ENCODE assay signal across 20 cellular contexts in genomic region chr4:32748498-32748897, GRCh38.
DNase-seq lines count a peak whose midpoint lies in the region; ATAC-seq, FAIRE-seq and TF ChIP-seq lines count a peak whose summit lies in the region.
"Had no signal": no experiment of that assay in that cellular context is flagged by ENCODE, and none has a peak within 500 bp of the region (broad histone marks: within the 10 kb centered on the region; RNA-seq: fewer than 3 reads in every experiment).

No MANE protein-coding gene starts in this region.

- no peak overlapping the region for H3K4me3 Mint-ChIP-seq in GM23338

- H3K27me3 Mint-ChIP-seq in GM23338 (ENCODE audit: insufficient read depth, low read depth, poor library complexity) = no peaks in the 10 kb centered on the region

- H3K4me2 ChIP-seq in GM23338 (no peak overlapping the region), HepG2 (ENCODE audit: low read depth, low read length) (no peak overlapping the region)

- H3K79me2 ChIP-seq in GM23338 (replicated peaks; ENCODE audit: insufficient read depth) (no peaks in the 10 kb centered on the region), HepG2 (ENCODE audit: insufficient read depth, low read length) (no peaks in the 10 kb centered on the region)

- H3K4me3 ChIP-seq in GM23338 (no peak overlapping the region), epithelial cell of proximal tubule (ENCODE audit: low read depth, low read length) (no peak overlapping the region), HepG2 (replicated peaks in 1 of 3; ENCODE audit: insufficient read depth in 1 of 3, low read depth in 2 of 3, low read length in 3 of 3) (no peak overlapping the region)
- H3K4me3 ChIP-seq: SK-N-MC had no signal

- DNase-seq in GM23338 (ENCODE audit: low spot score) (peak; percentile 19), M059J (ENCODE audit: low read depth) (peak; percentile 17), epithelial cell of proximal tubule (ENCODE audit: low read depth) (no peak), HepG2 (ENCODE audit: low spot score) (peak; percentile 79)
- no peak for DNase-seq in activated CD4-positive, alpha-beta T cell treated with anti-CD3 and anti-CD28 coated beads, Interleukin-2, amount 50 U/mL, for 1 hour
- DNase-seq in activated naive CD4-positive, alpha-beta T cell treated with anti-CD3 and anti-CD28 coated beads, Interleukin-2, amount 50 U/mL, for 16 hours = no peak
- DNase-seq: AML-193, Calu3, DMS79 treated with DMSO at 0.1 percent for 48 hours, GDM1, GOT3, IMR-90, Kasumi-1, NCI-H1417, NCI-H2081, NCI-H2227 treated with DMSO at 0.1 percent for 48 hours, NCI-H526, PC-3 had no signal

- in situ Hi-C loops in HepG2 (cut with HindIII; ENCODE audit: extremely low pct_ligation_motif_present, low pct_unique_long_range_greater_than_20kb) = no loop called here

- no peak for TF ChIP-seq POLR2A in HepG2 (IDR thresholded peaks at IDR 0.05; ENCODE audit: insufficient read depth in 1 of 2, low read depth in 2 of 2, low read length in 2 of 2)

- H3K4me1 Mint-ChIP-seq in GM23338 = no peaks in the 10 kb centered on the region

- H3K27ac Mint-ChIP-seq in GM23338 = no peak overlapping the region

- H3K4me1 ChIP-seq in GM23338 (ENCODE audit: insufficient read depth) = no peaks in the 10 kb centered on the region
- peaks cover 9% of the 10 kb centered on the region for H3K4me1 ChIP-seq in HepG2 (ENCODE audit: insufficient read depth, low read length)

- H3K9me3 Mint-ChIP-seq in GM23338 = 0 out of 3 replicates have a peak, but pooled peaks cover 4% of the 10 kb centered on the region

- no peaks in the 10 kb centered on the region for H3K9me3 ChIP-seq in HepG2 (ENCODE audit: low read length)

- intact Hi-C loops in HepG2 (cut with micrococcal nuclease; ENCODE audit: unreplicated experiment) = loop anchor here (5.0 to 10.0 kb wide), 2 partner anchors 46 to 84 kb away; no protein-coding TSS in a partner anchor

- H3K36me3 Mint-ChIP-seq in GM23338 (ENCODE audit: low read depth) = no peaks in the 10 kb centered on the region

- BruUV-seq in HepG2 (replicated peaks; lab: Mats Ljungman, UMichigan) = no TSS peak

- peak overlapping the region; percentile 69; the same call in 1 of the 2 replicates for H2AFZ ChIP-seq in GM23338
- H2AFZ ChIP-seq in HepG2 (ENCODE audit: low read length) = no peak overlapping the region

- POLR2A ChIA-PET in HepG2 (lab: Yijun Ruan, JAX) = no interaction called here

- 0 out of 2 replicates have a peak, but pooled peaks cover 4% of the 10 kb centered on the region for H3K9me2 ChIP-seq in GM23338 (ENCODE audit: insufficient read depth)

- no peak for TF ChIP-seq EP300 in HepG2 (IDR thresholded peaks at IDR 0.05; ENCODE audit: low read depth in 2 of 2, low read length in 2 of 2)
- no peak for TF ChIP-seq EP300 in HepG2 (CRISPR knock-in tag; IDR thresholded peaks at IDR 0.05; ENCODE audit: borderline replicate concordance)

- H3K27ac ChIP-seq in GM23338 (ENCODE audit: low read depth) (no peak overlapping the region), HepG2 (ENCODE audit: extremely low read length, insufficient read depth, low read length) (no peak overlapping the region)
- H3K27ac ChIP-seq: SK-N-MC had no signal

- H3F3A ChIP-seq in GM23338 (replicated peaks; ENCODE audit: low read depth) = no peaks in the 10 kb centered on the region

- peak; percentile 66 for FAIRE-seq in HepG2 (lab: Jason Lieb, UNC)

- ATAC-seq in GM23338 = no peak
- peak; percentile 98 for ATAC-seq in HepG2
- ATAC-seq in HG02938 (IDR thresholded peaks at IDR 0.05; ENCODE audit: unreplicated experiment) = no peak
- ATAC-seq: PC-3 had no signal

- no peak overlapping the region for H3K9ac ChIP-seq in HepG2 (ENCODE audit: insufficient read depth, low read depth, low read length)

- H3K36me3 ChIP-seq in GM23338 (ENCODE audit: insufficient read depth) (no peaks in the 10 kb centered on the region), HepG2 (replicated peaks in 1 of 2; ENCODE audit: control insufficient read depth in 1 of 2, insufficient read depth in 2 of 2, low read length in 2 of 2) (no peaks in the 10 kb centered on the region)

- TF ChIP-seq CTCF in GM23338 (conservative IDR thresholded peaks at IDR 0.05; ENCODE audit: low read depth in 2 of 2) = peak in 1 of 2 experiments; percentile 19; a peak in 2 of 4 replicates
- TF ChIP-seq CTCF in epithelial cell of proximal tubule (conservative IDR thresholded peaks at IDR 0.05; ENCODE audit: low read depth, low read length) = peak; percentile 8
- TF ChIP-seq CTCF in HepG2 (CRISPR knock-in tag; IDR thresholded peaks at IDR 0.05) = peak; percentile 36

- no peak for TF ChIP-seq RAD21 in HepG2 (CRISPR knock-in tag; IDR thresholded peaks at IDR 0.05)

- H3K27me3 ChIP-seq in GM23338 (ENCODE audit: insufficient read depth) (no peaks in the 10 kb centered on the region), HepG2 (ENCODE audit: control insufficient read depth in 1 of 2, insufficient read depth in 2 of 2, low read length in 2 of 2) (no peaks in the 10 kb centered on the region; a peak in 1 of 5 replicates)

- 23% methylated on average over 9 of the region's 9 CpGs for WGBS in HepG2 (ENCODE audit: low lambda C conversion rate)

- no peaks in the 10 kb centered on the region for H4K20me1 ChIP-seq in GM23338 (replicated peaks; ENCODE audit: insufficient read depth)
- no peaks in the 10 kb centered on the region for H4K20me1 ChIP-seq in HepG2 (ENCODE audit: insufficient read depth, low read length)

- CTCF ChIA-PET in HepG2 (lab: Yijun Ruan, JAX; ENCODE audit: low intra/inter-chr PET ratio, low total read pairs) = no interaction called here

TF ChIP-seq in GM23338, 12 proteins besides CTCF, POLR2A, EP300 and RAD21:
- no peak for TF ChIP-seq STAT1 (IDR thresholded peaks at IDR 0.05; ENCODE audit: unreplicated experiment)

TF ChIP-seq in HepG2, 621 proteins besides CTCF, POLR2A, EP300 and RAD21:
- TF ChIP-seq NCOR1 (IDR thresholded peaks at IDR 0.05; ENCODE audit: borderline replicate concordance, low read length) = 0 out of 2 replicates have a peak, but pooled peaks have one; percentile 54
- TF ChIP-seq HNF4A (CRISPR knock-in tag; IDR thresholded peaks at IDR 0.05) = peak; percentile 76
- no peak for TF ChIP-seq NR2F2 (IDR thresholded peaks at IDR 0.05; ENCODE audit: borderline replicate concordance, low read depth)
- TF ChIP-seq MEIS2 (CRISPR knock-in tag; IDR thresholded peaks at IDR 0.05) = no peak
- TF ChIP-seq TERF1 (CRISPR knock-in tag; IDR thresholded peaks at IDR 0.05) = no peak
- TF ChIP-seq ZMYM4 (CRISPR knock-in tag; IDR thresholded peaks at IDR 0.05) = 0 out of 2 replicates have a peak, but pooled peaks have one; percentile 19
- no peak for TF ChIP-seq TBX2 (CRISPR knock-in tag; IDR thresholded peaks at IDR 0.05; ENCODE audit: borderline replicate concordance)
- 0 out of 2 replicates have a peak, but pooled peaks have one; percentile 7 for TF ChIP-seq STAG1 (CRISPR knock-in tag; IDR thresholded peaks at IDR 0.05)
- no peak for TF ChIP-seq SAFB2 (CRISPR knock-in tag; IDR thresholded peaks at IDR 0.05; ENCODE audit: borderline replicate concordance, low read depth)
- peak; percentile 63 for TF ChIP-seq HNF4G (IDR thresholded peaks at IDR 0.05; ENCODE audit: borderline replicate concordance, low read depth, low read length)
- no peak for TF ChIP-seq HNF4G (CRISPR knock-in tag; IDR thresholded peaks at IDR 0.05; ENCODE audit: borderline replicate concordance, low read depth)

Comparison
In these comparisons a context has a peak if more than half of its experiments do, and no peak if none do; other contexts are left out.
1. DNase-seq: peak in GM23338 (single experiment), M059J (single experiment) and HepG2 (single experiment); none in epithelial cell of proximal tubule (single experiment), activated CD4-positive, alpha-beta T cell treated with anti-CD3 and anti-CD28 coated beads, Interleukin-2, amount 50 U/mL, for 1 hour (single experiment) and activated naive CD4-positive, alpha-beta T cell treated with anti-CD3 and anti-CD28 coated beads, Interleukin-2, amount 50 U/mL, for 16 hours (single experiment).